Comparison of ENCODE assay signal across 32 cellular contexts in genomic region chr4:148118179-148118578, GRCh38.
"Had no signal": no experiment of that assay in that cellular context is flagged by ENCODE, and none has a peak within 500 bp of the region (broad histone marks: within the 10 kb centered on the region; RNA-seq: fewer than 3 reads in every experiment).

No MANE protein-coding gene starts in this region.

- H3K4me3 ChIP-seq: Peyer's patch had no signal

- H3K27me3 ChIP-seq: brain microvascular endothelial cell, Peyer's patch had no signal

- H3K4me3 Mint-ChIP-seq: activated CD8-positive, alpha-beta T cell treated with anti-CD3 and anti-CD28 coated beads for 36 hours; activated T-cell treated with anti-CD3 and anti-CD28 coated beads, Interleukin-2, amount 50 U/mL, for 72 hours; activated T-helper 17 cell treated with anti-CD3 and anti-CD28 coated beads, Interleukin-2, amount 50 U/mL, for 72 hours had no signal

- H3K27ac Mint-ChIP-seq: activated CD8-positive, alpha-beta T cell treated with anti-CD3 and anti-CD28 coated beads for 36 hours; activated naive CD4-positive, alpha-beta T cell treated with anti-CD3 and anti-CD28 coated beads, Interleukin-2, amount 50 U/mL, for 72 hours; activated T-cell treated with anti-CD3 and anti-CD28 coated beads, Interleukin-2, amount 50 U/mL, for 72 hours; activated T-helper 17 cell treated with anti-CD3 and anti-CD28 coated beads, Interleukin-2, amount 50 U/mL, for 72 hours had no signal

- DNase-seq: activated CD4-positive, alpha-beta T cell treated with anti-CD3 and anti-CD28 coated beads for 1 hour; activated CD4-positive, alpha-beta T cell treated with anti-CD3 and anti-CD28 coated beads for 48 hours; activated CD4-positive, alpha-beta T cell treated with anti-CD3 and anti-CD28 coated beads, Interleukin-2, amount 50 U/mL, for 4 hours; activated CD4-positive, CD25-positive, alpha-beta regulatory T cell; activated CD8-positive, alpha-beta T cell treated with anti-CD3 and anti-CD28 coated beads for 36 hours; activated effector memory CD4-positive, alpha-beta T cell treated with anti-CD3 and anti-CD28 coated beads, Interleukin-2, amount 50 U/mL, for 16 hours; activated naive CD4-positive, alpha-beta T cell; activated T-cell treated with anti-CD3 and anti-CD28 coated beads, Interleukin-2, amount 50 U/mL, for 1 hour; activated T-cell treated with anti-CD3 and anti-CD28 coated beads, Interleukin-2, amount 50 U/mL, for 72 hours; amniotic stem cell; aorta; brain microvascular endothelial cell; central memory CD4-positive, alpha-beta T cell; KBM-7; NCI-H1105; NCI-H1417 treated with DMSO at 0.1 percent for 48 hours; NCI-H187 treated with DMSO at 0.1 percent for 48 hours; NCI-H2081; NCI-H2171 treated with DMSO at 0.1 percent for 48 hours; NCI-H2227 treated with DMSO at 0.1 percent for 48 hours; NCI-H446 treated with DMSO at 0.1 percent for 48 hours; NCI-H524; NCI-H82; PC-3; Peyer's patch; SIG-M5; SW 1271; T-helper 1 cell; T1000; WERI-Rb-1 had no signal

- H3K27ac ChIP-seq: brain microvascular endothelial cell, Peyer's patch, WERI-Rb-1 had no signal

- ATAC-seq: activated CD8-positive, alpha-beta T cell treated with anti-CD3 and anti-CD28 coated beads for 36 hours; activated naive CD4-positive, alpha-beta T cell treated with anti-CD3 and anti-CD28 coated beads, Interleukin-2, amount 50 U/mL, for 72 hours; activated T-cell treated with anti-CD3 and anti-CD28 coated beads, Interleukin-2, amount 50 U/mL, for 72 hours; activated T-helper 17 cell treated with anti-CD3 and anti-CD28 coated beads, Interleukin-2, amount 50 U/mL, for 72 hours; PC-3 had no signal

- H3K36me3 ChIP-seq: brain microvascular endothelial cell, WERI-Rb-1 had no signal

- H3K27me3 Mint-ChIP-seq: activated CD8-positive, alpha-beta T cell treated with anti-CD3 and anti-CD28 coated beads for 36 hours; activated T-helper 17 cell treated with anti-CD3 and anti-CD28 coated beads, Interleukin-2, amount 50 U/mL, for 72 hours had no signal

- H3K4me1 ChIP-seq: Peyer's patch had no signal
